Comparison of ENCODE assay signal across 32 cellular contexts in the genomic region with DNA sequence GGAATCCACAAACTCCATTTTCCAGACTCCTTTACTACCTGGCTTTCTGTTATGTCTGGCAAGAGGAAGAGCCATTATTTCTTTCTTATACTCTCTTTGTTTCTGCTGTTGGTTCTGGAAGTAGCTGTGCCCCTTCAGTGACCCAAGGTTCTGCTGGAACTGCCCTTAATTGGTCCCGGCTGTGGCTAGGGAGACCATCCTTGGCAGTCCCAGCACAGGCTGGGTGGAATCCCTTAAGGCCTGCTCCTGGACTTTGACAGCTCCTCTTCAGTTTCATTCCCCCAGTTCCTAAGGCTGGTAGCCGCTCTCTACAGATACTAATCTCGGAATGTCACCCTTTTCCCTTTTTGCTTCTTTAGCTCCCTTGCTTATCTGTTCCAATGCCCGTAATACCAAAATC.
"Had no signal": no experiment of that assay in that cellular context is flagged by ENCODE, and none has a peak within 500 bp of the region (broad histone marks: within the 10 kb centered on the region; RNA-seq: fewer than 3 reads in every experiment).

No MANE protein-coding gene starts in this region.

- H3K4me3 Mint-ChIP-seq: activated CD4-positive, alpha-beta memory T cell treated with anti-CD3 and anti-CD28 coated beads, Interleukin-2, amount 10 ng/mL, durations not matched to agents 7 days and 5 days; activated CD4-positive, alpha-beta T cell treated with anti-CD3 and anti-CD28 coated beads, Interleukin-2, amount 10 ng/mL, durations not matched to agents 7 days and 5 days; activated naive CD4-positive, alpha-beta T cell treated with anti-CD3 and anti-CD28 coated beads, Interleukin-2, amount 10 ng/mL, durations not matched to agents 7 days and 5 days; activated naive CD8-positive, alpha-beta T cell treated with anti-CD3 and anti-CD28 coated beads, Interleukin-2, amount 10 ng/mL, durations not matched to agents 7 days and 5 days; activated T-cell treated with anti-CD3 and anti-CD28 coated beads, Interleukin-2, amount 50 U/mL, for 24 hours; activated T-cell treated with anti-CD3 and anti-CD28 coated beads, Interleukin-2, amount 50 U/mL, for 72 hours; central memory CD8-positive, alpha-beta T cell; dendritic cell treated with granulocyte-macrophage colony-stimulating factor and Interleukin-4, amounts not matched to agents 40 ng/mL and 50 ng/mL, for 4 days; endodermal cell had no signal

- H3K4me3 ChIP-seq: coronary artery, dorsolateral prefrontal cortex, gastroesophageal sphincter, heart right ventricle had no signal

- DNase-seq: activated CD4-positive, alpha-beta memory T cell treated with anti-CD3 and anti-CD28 coated beads, Interleukin-2, amount 10 ng/mL, durations not matched to agents 7 days and 5 days; activated CD4-positive, alpha-beta T cell treated with anti-CD3 and anti-CD28 coated beads for 1 hour; activated CD4-positive, alpha-beta T cell treated with anti-CD3 and anti-CD28 coated beads for 4 hours; activated CD4-positive, alpha-beta T cell treated with anti-CD3 and anti-CD28 coated beads, Interleukin-2, amount 10 ng/mL, durations not matched to agents 7 days and 5 days; activated CD4-positive, alpha-beta T cell treated with anti-CD3 and anti-CD28 coated beads, Interleukin-2, amount 50 U/mL, for 4 hours; activated CD4-positive, CD25-positive, alpha-beta regulatory T cell; activated CD8-positive, alpha-beta memory T cell treated with anti-CD3 and anti-CD28 coated beads, Interleukin-2, amount 50 U/mL, for 48 hours; activated gamma-delta T cell; activated naive CD4-positive, alpha-beta T cell; activated naive CD4-positive, alpha-beta T cell treated with anti-CD3 and anti-CD28 coated beads, Interleukin-2, amount 10 ng/mL, durations not matched to agents 7 days and 5 days; activated naive CD8-positive, alpha-beta T cell treated with anti-CD3 and anti-CD28 coated beads, Interleukin-2, amount 10 ng/mL, durations not matched to agents 7 days and 5 days; activated T-cell treated with anti-CD3 and anti-CD28 coated beads for 4 hours; activated T-cell treated with anti-CD3 and anti-CD28 coated beads, Interleukin-2, amount 50 U/mL, for 24 hours; activated T-cell treated with anti-CD3 and anti-CD28 coated beads, Interleukin-2, amount 50 U/mL, for 72 hours; amniotic stem cell; anterior cingulate cortex; brain microvascular endothelial cell; dorsolateral prefrontal cortex; effector memory CD4-positive, alpha-beta T cell; endodermal cell; foreskin keratinocyte; heart right ventricle; T-helper 1 cell; T-helper 2 cell had no signal

- H3K27me3 ChIP-seq: brain microvascular endothelial cell, dorsolateral prefrontal cortex, gastroesophageal sphincter had no signal

- H3K4me1 Mint-ChIP-seq: activated CD4-positive, alpha-beta memory T cell treated with anti-CD3 and anti-CD28 coated beads, Interleukin-2, amount 10 ng/mL, durations not matched to agents 7 days and 5 days; activated CD4-positive, alpha-beta T cell treated with anti-CD3 and anti-CD28 coated beads, Interleukin-2, amount 10 ng/mL, durations not matched to agents 7 days and 5 days; activated naive CD4-positive, alpha-beta T cell treated with anti-CD3 and anti-CD28 coated beads, Interleukin-2, amount 10 ng/mL, durations not matched to agents 7 days and 5 days; activated naive CD8-positive, alpha-beta T cell treated with anti-CD3 and anti-CD28 coated beads, Interleukin-2, amount 10 ng/mL, durations not matched to agents 7 days and 5 days; central memory CD8-positive, alpha-beta T cell; endodermal cell had no signal

- H3K27me3 Mint-ChIP-seq: activated CD4-positive, alpha-beta memory T cell treated with anti-CD3 and anti-CD28 coated beads, Interleukin-2, amount 10 ng/mL, durations not matched to agents 7 days and 5 days; activated CD4-positive, alpha-beta T cell treated with anti-CD3 and anti-CD28 coated beads, Interleukin-2, amount 10 ng/mL, durations not matched to agents 7 days and 5 days; central memory CD8-positive, alpha-beta T cell; dendritic cell treated with granulocyte-macrophage colony-stimulating factor and Interleukin-4, amounts not matched to agents 40 ng/mL and 50 ng/mL, for 4 days had no signal

- H3K36me3 ChIP-seq: brain microvascular endothelial cell, gastroesophageal sphincter, heart right ventricle had no signal

- H3K27ac ChIP-seq: brain microvascular endothelial cell, coronary artery, dorsolateral prefrontal cortex, foreskin keratinocyte, gastroesophageal sphincter, heart right ventricle had no signal

- FAIRE-seq: astrocyte, bronchial epithelial cell had no signal

- H3K36me3 Mint-ChIP-seq: activated naive CD4-positive, alpha-beta T cell treated with anti-CD3 and anti-CD28 coated beads, Interleukin-2, amount 10 ng/mL, durations not matched to agents 7 days and 5 days; activated naive CD4-positive, alpha-beta T cell treated with anti-CD3 and anti-CD28 coated beads, Interleukin-2, amount 50 U/mL, for 72 hours; activated naive CD8-positive, alpha-beta T cell treated with anti-CD3 and anti-CD28 coated beads, Interleukin-2, amount 10 ng/mL, durations not matched to agents 7 days and 5 days had no signal

- H3K9me3 Mint-ChIP-seq: activated CD4-positive, alpha-beta memory T cell treated with anti-CD3 and anti-CD28 coated beads, Interleukin-2, amount 10 ng/mL, durations not matched to agents 7 days and 5 days; activated CD4-positive, alpha-beta T cell treated with anti-CD3 and anti-CD28 coated beads, Interleukin-2, amount 10 ng/mL, durations not matched to agents 7 days and 5 days; activated naive CD4-positive, alpha-beta T cell treated with anti-CD3 and anti-CD28 coated beads, Interleukin-2, amount 10 ng/mL, durations not matched to agents 7 days and 5 days; activated naive CD4-positive, alpha-beta T cell treated with anti-CD3 and anti-CD28 coated beads, Interleukin-2, amount 50 U/mL, for 72 hours; activated naive CD8-positive, alpha-beta T cell treated with anti-CD3 and anti-CD28 coated beads, Interleukin-2, amount 10 ng/mL, durations not matched to agents 7 days and 5 days; activated T-cell treated with anti-CD3 and anti-CD28 coated beads, Interleukin-2, amount 50 U/mL, for 24 hours; activated T-cell treated with anti-CD3 and anti-CD28 coated beads, Interleukin-2, amount 50 U/mL, for 72 hours; central memory CD8-positive, alpha-beta T cell; dendritic cell treated with granulocyte-macrophage colony-stimulating factor and Interleukin-4, amounts not matched to agents 40 ng/mL and 50 ng/mL, for 4 days; endodermal cell had no signal

- H3K4me1 ChIP-seq: foreskin keratinocyte, gastroesophageal sphincter, heart right ventricle had no signal

- H3K27ac Mint-ChIP-seq: activated CD4-positive, alpha-beta memory T cell treated with anti-CD3 and anti-CD28 coated beads, Interleukin-2, amount 10 ng/mL, durations not matched to agents 7 days and 5 days; activated CD4-positive, alpha-beta T cell treated with anti-CD3 and anti-CD28 coated beads, Interleukin-2, amount 10 ng/mL, durations not matched to agents 7 days and 5 days; activated naive CD4-positive, alpha-beta T cell treated with anti-CD3 and anti-CD28 coated beads, Interleukin-2, amount 10 ng/mL, durations not matched to agents 7 days and 5 days; activated naive CD8-positive, alpha-beta T cell treated with anti-CD3 and anti-CD28 coated beads, Interleukin-2, amount 10 ng/mL, durations not matched to agents 7 days and 5 days; activated T-cell treated with anti-CD3 and anti-CD28 coated beads, Interleukin-2, amount 50 U/mL, for 24 hours; activated T-cell treated with anti-CD3 and anti-CD28 coated beads, Interleukin-2, amount 50 U/mL, for 72 hours; dendritic cell treated with granulocyte-macrophage colony-stimulating factor and Interleukin-4, amounts not matched to agents 40 ng/mL and 50 ng/mL, for 4 days; endodermal cell had no signal

- ATAC-seq: activated naive CD4-positive, alpha-beta T cell treated with anti-CD3 and anti-CD28 coated beads, Interleukin-2, amount 50 U/mL, for 72 hours; activated T-cell treated with anti-CD3 and anti-CD28 coated beads, Interleukin-2, amount 50 U/mL, for 72 hours; esophagus mucosa; foreskin keratinocyte; gastroesophageal sphincter; heart right ventricle had no signal

- H3K9me3 ChIP-seq: gastroesophageal sphincter, heart right ventricle had no signal
